Comparison of ENCODE assay signal across 16 cellular contexts in the genomic region with DNA sequence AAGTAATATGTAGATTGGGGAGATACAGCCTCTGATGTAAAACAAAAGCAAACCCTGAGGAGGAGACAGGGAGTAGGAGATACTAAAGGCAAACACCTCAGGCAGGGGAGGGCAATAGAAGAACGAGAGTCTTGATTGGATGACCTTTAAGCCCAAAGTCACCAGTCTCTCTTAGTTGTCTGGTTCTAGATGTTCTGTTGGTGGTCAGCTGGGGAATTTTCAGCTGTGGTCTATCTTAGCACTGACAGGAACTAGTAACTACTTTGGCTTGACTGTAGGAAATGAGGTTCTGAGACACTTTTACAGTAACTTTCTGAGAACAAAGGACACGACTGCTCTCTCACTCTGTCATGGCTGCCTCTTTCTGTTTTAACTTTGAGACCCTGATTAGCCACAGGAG.
A peak's percentile ranks its signal among the peaks of the same experiment; 100 is the strongest.
DNase-seq lines count a peak whose midpoint lies in the region; ATAC-seq, FAIRE-seq and TF ChIP-seq lines count a peak whose summit lies in the region.
"Had no signal": no experiment of that assay in that cellular context is flagged by ENCODE, and none has a peak within 500 bp of the region (broad histone marks: within the 10 kb centered on the region; RNA-seq: fewer than 3 reads in every experiment).

No MANE protein-coding gene starts in this region.

- no peak overlapping the region for H3K4me3 Mint-ChIP-seq in naive thymus-derived CD8-positive, alpha-beta T cell
- no peak overlapping the region for H3K4me3 Mint-ChIP-seq in activated naive CD4-positive, alpha-beta T cell treated with anti-CD3 and anti-CD28 coated beads for 36 hours
- H3K4me3 Mint-ChIP-seq: activated CD4-positive, alpha-beta memory T cell treated with anti-CD3 and anti-CD28 coated beads, Interleukin-2, amount 10 ng/mL, durations not matched to agents 7 days and 5 days; activated naive CD8-positive, alpha-beta T cell had no signal

- no peak for FAIRE-seq in GM12891 (lab: Jason Lieb, UNC)
- FAIRE-seq: GM19239, keratinocyte had no signal

- H3K9me3 Mint-ChIP-seq in naive thymus-derived CD8-positive, alpha-beta T cell = peaks cover 0 to 21% (median 8%) of the 10 kb centered on the region in 9 donors
- peaks cover 7% of the 10 kb centered on the region for H3K9me3 Mint-ChIP-seq in activated naive CD4-positive, alpha-beta T cell treated with anti-CD3 and anti-CD28 coated beads for 36 hours

- intact Hi-C loops in activated naive CD4-positive, alpha-beta T cell treated with anti-CD3 and anti-CD28 coated beads for 36 hours (cut with micrococcal nuclease) = no loop called here

- no peak for TF ChIP-seq POLR2A in GM12891 (IDR thresholded peaks at IDR 0.05; ENCODE audit: low read depth, low read length)

- no peaks in the 10 kb centered on the region for H3K36me3 Mint-ChIP-seq in naive thymus-derived CD8-positive, alpha-beta T cell
- H3K36me3 Mint-ChIP-seq in activated naive CD4-positive, alpha-beta T cell treated with anti-CD3 and anti-CD28 coated beads for 36 hours (ENCODE audit: low read depth) = no peaks in the 10 kb centered on the region
- H3K36me3 Mint-ChIP-seq: activated naive CD8-positive, alpha-beta T cell had no signal

- DNase-seq in GM12891 (ENCODE audit: insufficient read length, low spot score) (no peak), NCI-H345 treated with DMSO at 0.1 percent for 48 hours (lab: John Stamatoyannopoulos, UW; ENCODE audit: unreplicated experiment) (no peak)
- DNase-seq in naive thymus-derived CD8-positive, alpha-beta T cell = no peak
- DNase-seq in activated naive CD4-positive, alpha-beta T cell treated with anti-CD3 and anti-CD28 coated beads for 36 hours = no peak
- DNase-seq: activated CD4-positive, alpha-beta memory T cell treated with anti-CD3 and anti-CD28 coated beads, Interleukin-2, amount 10 ng/mL, durations not matched to agents 7 days and 5 days; DMS79 treated with DMSO at 0.1 percent for 48 hours; NCI-H187 treated with DMSO at 0.1 percent for 48 hours; right cardiac atrium; T-helper 1 cell had no signal

- CTCF ChIA-PET in activated naive CD4-positive, alpha-beta T cell treated with anti-CD3 and anti-CD28 coated beads for 36 hours (lab: Charles Lee) = interaction anchor here (0.7 kb wide), 1 partner anchor 238 kb away, joined by 4 read pairs; no protein-coding TSS in a partner anchor

- H3K27me3 Mint-ChIP-seq in naive thymus-derived CD8-positive, alpha-beta T cell = no peaks in the 10 kb centered on the region
- H3K27me3 Mint-ChIP-seq in activated naive CD4-positive, alpha-beta T cell treated with anti-CD3 and anti-CD28 coated beads for 36 hours (ENCODE audit: low read depth) = peaks cover 2% of the 10 kb centered on the region
- H3K27me3 Mint-ChIP-seq: activated CD4-positive, alpha-beta memory T cell treated with anti-CD3 and anti-CD28 coated beads, Interleukin-2, amount 10 ng/mL, durations not matched to agents 7 days and 5 days; activated naive CD8-positive, alpha-beta T cell had no signal

- no peaks in the 10 kb centered on the region for H3K4me1 Mint-ChIP-seq in naive thymus-derived CD8-positive, alpha-beta T cell
- H3K4me1 Mint-ChIP-seq in activated naive CD4-positive, alpha-beta T cell treated with anti-CD3 and anti-CD28 coated beads for 36 hours (ENCODE audit: low read depth) = no peaks in the 10 kb centered on the region
- H3K4me1 Mint-ChIP-seq: activated CD4-positive, alpha-beta memory T cell treated with anti-CD3 and anti-CD28 coated beads, Interleukin-2, amount 10 ng/mL, durations not matched to agents 7 days and 5 days had no signal

- POLR2A ChIA-PET in naive thymus-derived CD8-positive, alpha-beta T cell (lab: Charles Lee) = no interaction called here

- H3K27ac Mint-ChIP-seq in naive thymus-derived CD8-positive, alpha-beta T cell = no peak overlapping the region
- no peak overlapping the region for H3K27ac Mint-ChIP-seq in activated naive CD4-positive, alpha-beta T cell treated with anti-CD3 and anti-CD28 coated beads for 36 hours
- H3K27ac Mint-ChIP-seq: activated CD4-positive, alpha-beta memory T cell treated with anti-CD3 and anti-CD28 coated beads, Interleukin-2, amount 10 ng/mL, durations not matched to agents 7 days and 5 days; activated naive CD8-positive, alpha-beta T cell had no signal

- ATAC-seq in GM19372 (IDR thresholded peaks at IDR 0.05; ENCODE audit: low read depth, unreplicated experiment) (peak; percentile 79), HG02798 (IDR thresholded peaks at IDR 0.05; ENCODE audit: poor library complexity, unreplicated experiment) (peak; percentile 96), HG03439 (IDR thresholded peaks at IDR 0.05; ENCODE audit: unreplicated experiment) (peak; percentile 96), GM21737 (IDR thresholded peaks at IDR 0.05; ENCODE audit: unreplicated experiment) (no peak)
- no peak for ATAC-seq in naive thymus-derived CD8-positive, alpha-beta T cell
- ATAC-seq: right cardiac atrium had no signal

TF ChIP-seq in GM12891, 5 proteins besides CTCF, POLR2A, EP300 and RAD21:
- TF ChIP-seq SPI1 (IDR thresholded peaks at IDR 0.05; ENCODE audit: low read depth, low read length) (peak; percentile 17; the same call in 1 of the 2 replicates), TAF1 (IDR thresholded peaks at IDR 0.05; ENCODE audit: low read depth, low read length) (no peak)

Comparison
In these comparisons a context has a peak if more than half of its experiments do, and no peak if none do; other contexts are left out.
1. ATAC-seq: peak in GM19372 (single experiment), HG02798 (single experiment) and HG03439 (single experiment); none in GM21737 (single experiment) and naive thymus-derived CD8-positive, alpha-beta T cell (0 of 2).